Comparison of ENCODE assay signal across 14 cellular contexts in genomic region chr17:51869387-51869786, GRCh38.
A peak's percentile ranks its signal among the peaks of the same experiment; 100 is the strongest.
DNase-seq lines count a peak whose midpoint lies in the region; ATAC-seq, FAIRE-seq and TF ChIP-seq lines count a peak whose summit lies in the region.
"Had no signal": no experiment of that assay in that cellular context is flagged by ENCODE, and none has a peak within 500 bp of the region (broad histone marks: within the 10 kb centered on the region; RNA-seq: fewer than 3 reads in every experiment).

No MANE protein-coding gene starts in this region.

- no peak for FAIRE-seq in urothelium cell line (lab: Jason Lieb, UNC)

- no peak overlapping the region for H3K27ac Mint-ChIP-seq in stimulated activated naive CD8-positive, alpha-beta T cell treated with anti-CD3 and anti-CD28 coated beads, Interleukin-15, amount 100 ng/mL, for 72 hours
- H3K27ac Mint-ChIP-seq: activated naive CD4-positive, alpha-beta T cell treated with anti-CD3 and anti-CD28 coated beads, Interleukin-2, amount 50 U/mL, for 24 hours had no signal

- H3K4me3 ChIP-seq in fibroblast of pulmonary artery (replicated peaks; ENCODE audit: low read depth, low read length) = no peak overlapping the region
- H3K4me3 ChIP-seq: thyroid gland had no signal

- no peak overlapping the region for H3K4me3 Mint-ChIP-seq in stimulated activated naive CD8-positive, alpha-beta T cell treated with anti-CD3 and anti-CD28 coated beads, Interleukin-15, amount 100 ng/mL, for 72 hours
- H3K4me3 Mint-ChIP-seq: activated naive CD4-positive, alpha-beta T cell treated with anti-CD3 and anti-CD28 coated beads, Interleukin-2, amount 50 U/mL, for 24 hours had no signal

- no peak for ATAC-seq in stimulated activated naive CD8-positive, alpha-beta T cell treated with anti-CD3 and anti-CD28 coated beads, Interleukin-15, Interleukin-2, amounts not matched to agents 100 U/mL and 50 U/mL, for 24 hours
- no peak for ATAC-seq in stimulated activated naive CD8-positive, alpha-beta T cell treated with anti-CD3 and anti-CD28 coated beads, Interleukin-15, amount 100 ng/mL, for 72 hours
- no peak for ATAC-seq in GM19452 (IDR thresholded peaks at IDR 0.05; ENCODE audit: unreplicated experiment)

- peak; percentile 10 for DNase-seq in stimulated activated naive CD8-positive, alpha-beta T cell treated with anti-CD3 and anti-CD28 coated beads, Interleukin-15, Interleukin-2, amounts not matched to agents 100 U/mL and 50 U/mL, for 24 hours
- no peak for DNase-seq in stimulated activated naive CD8-positive, alpha-beta T cell treated with anti-CD3 and anti-CD28 coated beads, Interleukin-15, amount 100 ng/mL, for 72 hours
- DNase-seq in RPMI8226 (peak; percentile 48), fibroblast of pulmonary artery (ENCODE audit: low read depth) (peak; percentile 12), urothelium cell line (ENCODE audit: low spot score) (peak; percentile 31), kidney glomerular epithelial cell (lab: John Stamatoyannopoulos, UW) (no peak), NCI-H446 (lab: John Stamatoyannopoulos, UW) (no peak)
- DNase-seq: activated CD4-positive, CD25-positive, alpha-beta regulatory T cell; effector CD4-positive, alpha-beta T cell; NCI-H1105 treated with DMSO at 0.1 percent for 48 hours; stimulated activated CD4-positive, alpha-beta T cell treated with anti-CD3 and anti-CD28 coated beads, Interleukin-4, amount 100 ng/mL, for 4 hours had no signal

- no peak for TF ChIP-seq CTCF in fibroblast of pulmonary artery (IDR thresholded peaks at IDR 0.05; ENCODE audit: low read length, missing control alignments)

- no peaks in the 10 kb centered on the region for H3K27me3 Mint-ChIP-seq in stimulated activated naive CD8-positive, alpha-beta T cell treated with anti-CD3 and anti-CD28 coated beads, Interleukin-15, amount 100 ng/mL, for 72 hours
- H3K27me3 Mint-ChIP-seq: activated naive CD4-positive, alpha-beta T cell treated with anti-CD3 and anti-CD28 coated beads, Interleukin-2, amount 50 U/mL, for 24 hours had no signal

- no peaks in the 10 kb centered on the region for H3K9me3 Mint-ChIP-seq in stimulated activated naive CD8-positive, alpha-beta T cell treated with anti-CD3 and anti-CD28 coated beads, Interleukin-15, amount 100 ng/mL, for 72 hours

- no peaks in the 10 kb centered on the region for H3K4me1 Mint-ChIP-seq in stimulated activated naive CD8-positive, alpha-beta T cell treated with anti-CD3 and anti-CD28 coated beads, Interleukin-15, amount 100 ng/mL, for 72 hours
- H3K4me1 Mint-ChIP-seq: activated naive CD4-positive, alpha-beta T cell treated with anti-CD3 and anti-CD28 coated beads, Interleukin-2, amount 50 U/mL, for 24 hours had no signal

Comparison
In these comparisons a context has a peak if more than half of its experiments do, and no peak if none do; other contexts are left out.
1. DNase-seq: peak in stimulated activated naive CD8-positive, alpha-beta T cell treated with anti-CD3 and anti-CD28 coated beads, Interleukin-15, Interleukin-2, amounts not matched to agents 100 U/mL and 50 U/mL, for 24 hours (single experiment), RPMI8226 (single experiment), fibroblast of pulmonary artery (single experiment) and urothelium cell line (single experiment); none in stimulated activated naive CD8-positive, alpha-beta T cell treated with anti-CD3 and anti-CD28 coated beads, Interleukin-15, amount 100 ng/mL, for 72 hours (0 of 2), kidney glomerular epithelial cell (single experiment) and NCI-H446 (0 of 2).